In the genomic region with DNA sequence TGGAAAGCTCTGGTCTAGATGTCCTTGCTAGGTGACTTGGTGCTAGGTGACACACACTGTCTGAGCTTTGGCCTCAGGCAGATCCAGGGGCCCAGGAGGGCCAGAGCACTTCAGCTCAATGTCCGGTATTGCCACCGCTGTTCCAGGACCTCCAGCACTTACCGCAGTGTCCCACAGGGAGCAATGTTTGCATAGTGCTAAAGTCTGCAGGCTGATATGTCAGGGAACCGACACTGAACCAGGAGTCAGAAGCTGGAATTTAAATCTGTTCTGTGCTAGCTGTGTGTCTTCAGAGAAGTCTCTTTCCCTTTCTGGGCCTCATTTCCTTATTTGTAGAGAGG, we compare ENCODE assay signal across 1 cellular context.
TF ChIP-seq lines count a peak whose summit lies in the region.

No MANE protein-coding gene starts in this region.

TF ChIP-seq in HepG2, 621 proteins besides CTCF, POLR2A, EP300 and RAD21 (continued from another document and continues in another):
- TF ChIP-seq, protein P1, sequence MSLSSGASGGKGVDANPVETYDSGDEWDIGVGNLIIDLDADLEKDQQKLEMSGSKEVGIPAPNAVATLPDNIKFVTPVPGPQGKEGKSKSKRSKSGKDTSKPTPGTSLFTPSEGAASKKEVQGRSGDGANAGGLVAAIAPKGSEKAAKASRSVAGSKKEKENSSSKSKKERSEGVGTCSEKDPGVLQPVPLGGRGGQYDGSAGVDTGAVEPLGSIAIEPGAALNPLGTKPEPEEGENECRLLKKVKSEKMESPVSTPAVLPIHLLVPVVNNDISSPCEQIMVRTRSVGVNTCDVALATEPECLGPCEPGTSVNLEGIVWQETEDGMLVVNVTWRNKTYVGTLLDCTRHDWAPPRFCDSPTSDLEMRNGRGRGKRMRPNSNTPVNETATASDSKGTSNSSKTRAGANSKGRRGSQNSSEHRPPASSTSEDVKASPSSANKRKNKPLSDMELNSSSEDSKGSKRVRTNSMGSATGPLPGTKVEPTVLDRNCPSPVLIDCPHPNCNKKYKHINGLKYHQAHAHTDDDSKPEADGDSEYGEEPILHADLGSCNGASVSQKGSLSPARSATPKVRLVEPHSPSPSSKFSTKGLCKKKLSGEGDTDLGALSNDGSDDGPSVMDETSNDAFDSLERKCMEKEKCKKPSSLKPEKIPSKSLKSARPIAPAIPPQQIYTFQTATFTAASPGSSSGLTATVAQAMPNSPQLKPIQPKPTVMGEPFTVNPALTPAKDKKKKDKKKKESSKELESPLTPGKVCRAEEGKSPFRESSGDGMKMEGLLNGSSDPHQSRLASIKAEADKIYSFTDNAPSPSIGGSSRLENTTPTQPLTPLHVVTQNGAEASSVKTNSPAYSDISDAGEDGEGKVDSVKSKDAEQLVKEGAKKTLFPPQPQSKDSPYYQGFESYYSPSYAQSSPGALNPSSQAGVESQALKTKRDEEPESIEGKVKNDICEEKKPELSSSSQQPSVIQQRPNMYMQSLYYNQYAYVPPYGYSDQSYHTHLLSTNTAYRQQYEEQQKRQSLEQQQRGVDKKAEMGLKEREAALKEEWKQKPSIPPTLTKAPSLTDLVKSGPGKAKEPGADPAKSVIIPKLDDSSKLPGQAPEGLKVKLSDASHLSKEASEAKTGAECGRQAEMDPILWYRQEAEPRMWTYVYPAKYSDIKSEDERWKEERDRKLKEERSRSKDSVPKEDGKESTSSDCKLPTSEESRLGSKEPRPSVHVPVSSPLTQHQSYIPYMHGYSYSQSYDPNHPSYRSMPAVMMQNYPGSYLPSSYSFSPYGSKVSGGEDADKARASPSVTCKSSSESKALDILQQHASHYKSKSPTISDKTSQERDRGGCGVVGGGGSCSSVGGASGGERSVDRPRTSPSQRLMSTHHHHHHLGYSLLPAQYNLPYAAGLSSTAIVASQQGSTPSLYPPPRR (CRISPR knock-in tag; IDR thresholded peaks at IDR 0.05; ENCODE audit: borderline replicate concordance): peak; percentile 92
- TF ChIP-seq AGO2 (optimal IDR thresholded peaks at IDR 0.05; ENCODE audit: low read depth, low read length) (no peak), ZBTB8A (CRISPR knock-in tag; IDR thresholded peaks at IDR 0.05; ENCODE audit: borderline replicate concordance, low read depth) (no peak), SP140L (CRISPR knock-in tag; IDR thresholded peaks at IDR 0.05; ENCODE audit: borderline replicate concordance) (no peak), SOX13 (IDR thresholded peaks at IDR 0.05) (0 out of 2 replicates have a peak, but pooled peaks have one; percentile 21), SOX13 (CRISPR knock-in tag; conservative IDR thresholded peaks at IDR 0.05 in 1 of 2, IDR thresholded peaks at IDR 0.05 in 1 of 2) (peak in 1 of 2 experiments; percentile 81; a peak in 2 of 4 replicates), GTF2F1 (IDR thresholded peaks at IDR 0.05; ENCODE audit: low read length) (no peak), IKZF4 (CRISPR knock-in tag; IDR thresholded peaks at IDR 0.05; ENCODE audit: borderline replicate concordance, low read depth, not compliant biosample characterization) (no peak), GPN1 (CRISPR knock-in tag; IDR thresholded peaks at IDR 0.05; ENCODE audit: borderline replicate concordance) (no peak), SSRP1 (CRISPR knock-in tag; IDR thresholded peaks at IDR 0.05) (no peak), ZNF547 (CRISPR knock-in tag; IDR thresholded peaks at IDR 0.05) (no peak), PAF1 (CRISPR knock-in tag; IDR thresholded peaks at IDR 0.05) (0 out of 2 replicates have a peak, but pooled peaks have one; percentile 46), SMARCE1 (IDR thresholded peaks at IDR 0.05; ENCODE audit: borderline replicate concordance) (no peak), ELF4 (CRISPR knock-in tag; IDR thresholded peaks at IDR 0.05; ENCODE audit: borderline replicate concordance) (no peak), NR3C1 (CRISPR knock-in tag; IDR thresholded peaks at IDR 0.05) (no peak), ZNF709 (CRISPR knock-in tag; IDR thresholded peaks at IDR 0.05) (no peak), RORA (CRISPR knock-in tag; IDR thresholded peaks at IDR 0.05) (no peak), ZNF251 (CRISPR knock-in tag; IDR thresholded peaks at IDR 0.05) (no peak), GATAD2A (CRISPR knock-in tag; IDR thresholded peaks at IDR 0.05) (peak; percentile 95), ZNF30 (CRISPR knock-in tag; IDR thresholded peaks at IDR 0.05) (no peak), TSC22D2 (CRISPR knock-in tag; IDR thresholded peaks at IDR 0.05; ENCODE audit: borderline replicate concordance) (no peak), CENPX (CRISPR knock-in tag; IDR thresholded peaks at IDR 0.05) (no peak), CAMTA2 (CRISPR knock-in tag; IDR thresholded peaks at IDR 0.05; ENCODE audit: borderline replicate concordance) (no peak), TAF1 (CRISPR knock-in tag; IDR thresholded peaks at IDR 0.05) (no peak), NR2F1 (CRISPR knock-in tag; IDR thresholded peaks at IDR 0.05) (peak in 1 of 2 experiments; percentile 44; a peak in 1 of 4 replicates), TOPORS (CRISPR knock-in tag; IDR thresholded peaks at IDR 0.05) (no peak), TMF1 (CRISPR knock-in tag; IDR thresholded peaks at IDR 0.05; ENCODE audit: low read depth) (no peak), ZNF552 (CRISPR knock-in tag; IDR thresholded peaks at IDR 0.05; ENCODE audit: borderline replicate concordance) (no peak), CHD4 (IDR thresholded peaks at IDR 0.05; ENCODE audit: borderline replicate concordance, low read length) (no peak), HNRNPH1 (optimal IDR thresholded peaks at IDR 0.05; ENCODE audit: low read depth, low read length) (no peak)
- TF ChIP-seq, protein P2, sequence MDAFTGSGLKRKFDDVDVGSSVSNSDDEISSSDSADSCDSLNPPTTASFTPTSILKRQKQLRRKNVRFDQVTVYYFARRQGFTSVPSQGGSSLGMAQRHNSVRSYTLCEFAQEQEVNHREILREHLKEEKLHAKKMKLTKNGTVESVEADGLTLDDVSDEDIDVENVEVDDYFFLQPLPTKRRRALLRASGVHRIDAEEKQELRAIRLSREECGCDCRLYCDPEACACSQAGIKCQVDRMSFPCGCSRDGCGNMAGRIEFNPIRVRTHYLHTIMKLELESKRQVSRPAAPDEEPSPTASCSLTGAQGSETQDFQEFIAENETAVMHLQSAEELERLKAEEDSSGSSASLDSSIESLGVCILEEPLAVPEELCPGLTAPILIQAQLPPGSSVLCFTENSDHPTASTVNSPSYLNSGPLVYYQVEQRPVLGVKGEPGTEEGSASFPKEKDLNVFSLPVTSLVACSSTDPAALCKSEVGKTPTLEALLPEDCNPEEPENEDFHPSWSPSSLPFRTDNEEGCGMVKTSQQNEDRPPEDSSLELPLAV (CRISPR knock-in tag; conservative IDR thresholded peaks at IDR 0.05; ENCODE audit: low read depth): no peak
- TF ChIP-seq, protein P3, sequence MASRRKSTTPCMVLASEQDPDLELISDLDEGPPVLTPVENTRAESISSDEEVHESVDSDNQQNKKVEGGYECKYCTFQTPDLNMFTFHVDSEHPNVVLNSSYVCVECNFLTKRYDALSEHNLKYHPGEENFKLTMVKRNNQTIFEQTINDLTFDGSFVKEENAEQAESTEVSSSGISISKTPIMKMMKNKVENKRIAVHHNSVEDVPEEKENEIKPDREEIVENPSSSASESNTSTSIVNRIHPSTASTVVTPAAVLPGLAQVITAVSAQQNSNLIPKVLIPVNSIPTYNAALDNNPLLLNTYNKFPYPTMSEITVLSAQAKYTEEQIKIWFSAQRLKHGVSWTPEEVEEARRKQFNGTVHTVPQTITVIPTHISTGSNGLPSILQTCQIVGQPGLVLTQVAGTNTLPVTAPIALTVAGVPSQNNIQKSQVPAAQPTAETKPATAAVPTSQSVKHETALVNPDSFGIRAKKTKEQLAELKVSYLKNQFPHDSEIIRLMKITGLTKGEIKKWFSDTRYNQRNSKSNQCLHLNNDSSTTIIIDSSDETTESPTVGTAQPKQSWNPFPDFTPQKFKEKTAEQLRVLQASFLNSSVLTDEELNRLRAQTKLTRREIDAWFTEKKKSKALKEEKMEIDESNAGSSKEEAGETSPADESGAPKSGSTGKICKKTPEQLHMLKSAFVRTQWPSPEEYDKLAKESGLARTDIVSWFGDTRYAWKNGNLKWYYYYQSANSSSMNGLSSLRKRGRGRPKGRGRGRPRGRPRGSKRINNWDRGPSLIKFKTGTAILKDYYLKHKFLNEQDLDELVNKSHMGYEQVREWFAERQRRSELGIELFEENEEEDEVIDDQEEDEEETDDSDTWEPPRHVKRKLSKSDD (CRISPR knock-in tag; IDR thresholded peaks at IDR 0.05; ENCODE audit: low read depth): no peak
- TF ChIP-seq, protein P4, sequence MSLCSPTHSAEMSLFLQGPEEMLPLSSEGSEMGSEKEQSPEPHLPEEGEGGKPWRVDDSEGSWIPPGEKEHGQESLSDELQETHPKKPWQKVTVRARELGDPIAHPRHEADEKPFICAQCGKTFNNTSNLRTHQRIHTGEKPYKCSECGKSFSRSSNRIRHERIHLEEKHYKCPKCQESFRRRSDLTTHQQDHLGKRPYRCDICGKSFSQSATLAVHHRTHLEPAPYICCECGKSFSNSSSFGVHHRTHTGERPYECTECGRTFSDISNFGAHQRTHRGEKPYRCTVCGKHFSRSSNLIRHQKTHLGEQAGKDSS (CRISPR knock-in tag; IDR thresholded peaks at IDR 0.05; ENCODE audit: borderline replicate concordance, low read depth): peak; percentile 92; the same call in 1 of the 2 replicates
- TF ChIP-seq, protein P5, sequence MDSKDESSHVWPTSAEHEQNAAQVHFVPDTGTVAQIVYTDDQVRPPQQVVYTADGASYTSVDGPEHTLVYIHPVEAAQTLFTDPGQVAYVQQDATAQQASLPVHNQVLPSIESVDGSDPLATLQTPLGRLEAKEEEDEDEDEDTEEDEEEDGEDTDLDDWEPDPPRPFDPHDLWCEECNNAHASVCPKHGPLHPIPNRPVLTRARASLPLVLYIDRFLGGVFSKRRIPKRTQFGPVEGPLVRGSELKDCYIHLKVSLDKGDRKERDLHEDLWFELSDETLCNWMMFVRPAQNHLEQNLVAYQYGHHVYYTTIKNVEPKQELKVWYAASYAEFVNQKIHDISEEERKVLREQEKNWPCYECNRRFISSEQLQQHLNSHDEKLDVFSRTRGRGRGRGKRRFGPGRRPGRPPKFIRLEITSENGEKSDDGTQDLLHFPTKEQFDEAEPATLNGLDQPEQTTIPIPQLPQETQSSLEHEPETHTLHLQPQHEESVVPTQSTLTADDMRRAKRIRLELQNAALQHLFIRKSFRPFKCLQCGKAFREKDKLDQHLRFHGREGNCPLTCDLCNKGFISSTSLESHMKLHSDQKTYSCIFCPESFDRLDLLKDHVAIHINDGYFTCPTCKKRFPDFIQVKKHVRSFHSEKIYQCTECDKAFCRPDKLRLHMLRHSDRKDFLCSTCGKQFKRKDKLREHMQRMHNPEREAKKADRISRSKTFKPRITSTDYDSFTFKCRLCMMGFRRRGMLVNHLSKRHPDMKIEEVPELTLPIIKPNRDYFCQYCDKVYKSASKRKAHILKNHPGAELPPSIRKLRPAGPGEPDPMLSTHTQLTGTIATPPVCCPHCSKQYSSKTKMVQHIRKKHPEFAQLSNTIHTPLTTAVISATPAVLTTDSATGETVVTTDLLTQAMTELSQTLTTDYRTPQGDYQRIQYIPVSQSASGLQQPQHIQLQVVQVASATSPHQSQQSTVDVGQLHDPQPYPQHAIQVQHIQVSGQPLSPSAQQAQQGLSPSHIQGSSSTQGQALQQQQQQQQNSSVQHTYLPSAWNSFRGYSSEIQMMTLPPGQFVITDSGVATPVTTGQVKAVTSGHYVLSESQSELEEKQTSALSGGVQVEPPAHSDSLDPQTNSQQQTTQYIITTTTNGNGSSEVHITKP (CRISPR knock-in tag; IDR thresholded peaks at IDR 0.05; ENCODE audit: low read depth): peak; percentile 70; the same call in 1 of the 2 replicates
- TF ChIP-seq, protein P6, sequence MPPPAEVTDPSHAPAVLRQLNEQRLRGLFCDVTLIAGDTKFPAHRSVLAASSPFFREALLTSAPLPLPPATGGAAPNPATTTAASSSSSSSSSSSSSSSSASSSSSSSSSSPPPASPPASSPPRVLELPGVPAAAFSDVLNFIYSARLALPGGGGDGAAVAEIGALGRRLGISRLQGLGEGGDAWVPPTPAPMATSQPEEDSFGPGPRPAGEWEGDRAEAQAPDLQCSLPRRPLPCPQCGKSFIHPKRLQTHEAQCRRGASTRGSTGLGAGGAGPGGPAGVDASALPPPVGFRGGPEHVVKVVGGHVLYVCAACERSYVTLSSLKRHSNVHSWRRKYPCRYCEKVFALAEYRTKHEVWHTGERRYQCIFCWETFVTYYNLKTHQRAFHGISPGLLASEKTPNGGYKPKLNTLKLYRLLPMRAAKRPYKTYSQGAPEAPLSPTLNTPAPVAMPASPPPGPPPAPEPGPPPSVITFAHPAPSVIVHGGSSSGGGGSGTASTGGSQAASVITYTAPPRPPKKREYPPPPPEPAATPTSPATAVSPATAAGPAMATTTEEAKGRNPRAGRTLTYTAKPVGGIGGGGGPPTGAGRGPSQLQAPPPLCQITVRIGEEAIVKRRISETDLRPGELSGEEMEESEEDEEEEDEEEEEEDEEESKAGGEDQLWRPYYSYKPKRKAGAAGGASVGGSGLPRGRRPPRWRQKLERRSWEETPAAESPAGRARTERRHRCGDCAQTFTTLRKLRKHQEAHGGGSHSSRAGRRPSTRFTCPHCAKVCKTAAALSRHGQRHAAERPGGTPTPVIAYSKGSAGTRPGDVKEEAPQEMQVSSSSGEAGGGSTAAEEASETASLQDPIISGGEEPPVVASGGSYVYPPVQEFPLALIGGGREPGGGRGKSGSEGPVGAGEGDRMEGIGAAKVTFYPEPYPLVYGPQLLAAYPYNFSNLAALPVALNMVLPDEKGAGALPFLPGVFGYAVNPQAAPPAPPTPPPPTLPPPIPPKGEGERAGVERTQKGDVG (CRISPR knock-in tag; IDR thresholded peaks at IDR 0.05; ENCODE audit: borderline replicate concordance): no peak
- TF ChIP-seq, protein P7, sequence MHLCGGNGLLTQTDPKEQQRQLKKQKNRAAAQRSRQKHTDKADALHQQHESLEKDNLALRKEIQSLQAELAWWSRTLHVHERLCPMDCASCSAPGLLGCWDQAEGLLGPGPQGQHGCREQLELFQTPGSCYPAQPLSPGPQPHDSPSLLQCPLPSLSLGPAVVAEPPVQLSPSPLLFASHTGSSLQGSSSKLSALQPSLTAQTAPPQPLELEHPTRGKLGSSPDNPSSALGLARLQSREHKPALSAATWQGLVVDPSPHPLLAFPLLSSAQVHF (CRISPR knock-in tag; IDR thresholded peaks at IDR 0.05): no peak
- TF ChIP-seq, protein P8, sequence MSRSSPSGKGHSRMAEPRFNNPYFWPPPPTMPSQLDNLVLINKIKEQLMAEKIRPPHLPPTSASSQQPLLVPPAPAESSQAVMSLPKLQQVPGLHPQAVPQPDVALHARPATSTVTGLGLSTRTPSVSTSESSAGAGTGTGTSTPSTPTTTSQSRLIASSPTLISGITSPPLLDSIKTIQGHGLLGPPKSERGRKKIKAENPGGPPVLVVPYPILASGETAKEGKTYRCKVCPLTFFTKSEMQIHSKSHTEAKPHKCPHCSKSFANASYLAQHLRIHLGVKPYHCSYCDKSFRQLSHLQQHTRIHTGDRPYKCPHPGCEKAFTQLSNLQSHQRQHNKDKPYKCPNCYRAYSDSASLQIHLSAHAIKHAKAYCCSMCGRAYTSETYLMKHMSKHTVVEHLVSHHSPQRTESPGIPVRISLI (CRISPR knock-in tag; IDR thresholded peaks at IDR 0.05; ENCODE audit: borderline replicate concordance): peak; percentile 68; the same call in 1 of the 2 replicates
- TF ChIP-seq, protein P9, sequence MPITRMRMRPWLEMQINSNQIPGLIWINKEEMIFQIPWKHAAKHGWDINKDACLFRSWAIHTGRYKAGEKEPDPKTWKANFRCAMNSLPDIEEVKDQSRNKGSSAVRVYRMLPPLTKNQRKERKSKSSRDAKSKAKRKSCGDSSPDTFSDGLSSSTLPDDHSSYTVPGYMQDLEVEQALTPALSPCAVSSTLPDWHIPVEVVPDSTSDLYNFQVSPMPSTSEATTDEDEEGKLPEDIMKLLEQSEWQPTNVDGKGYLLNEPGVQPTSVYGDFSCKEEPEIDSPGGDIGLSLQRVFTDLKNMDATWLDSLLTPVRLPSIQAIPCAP (CRISPR knock-in tag; IDR thresholded peaks at IDR 0.05; ENCODE audit: low read depth): no peak
